ENCODE assay signal across 8 cellular contexts in the genomic region with DNA sequence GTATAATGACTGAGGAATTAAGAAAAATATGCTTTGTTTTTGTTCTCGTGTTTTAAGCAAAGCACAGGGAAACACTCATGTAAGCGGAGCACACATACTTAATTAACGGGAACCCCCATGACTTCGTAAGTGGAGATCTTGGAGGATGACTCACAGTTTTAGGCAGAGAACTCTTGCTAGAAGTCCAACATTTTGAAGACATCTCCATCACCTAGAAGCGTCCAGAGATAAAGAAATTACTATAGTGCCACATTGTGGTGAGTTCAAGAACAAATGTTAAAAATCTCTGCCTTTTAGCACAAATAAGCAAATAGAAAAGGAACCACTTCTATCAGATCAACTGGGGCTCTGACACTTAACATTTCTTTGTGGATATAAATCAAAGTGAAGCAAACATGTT.
A peak's percentile ranks its signal among the peaks of the same experiment; 100 is the strongest.
DNase-seq lines count a peak whose midpoint lies in the region; TF ChIP-seq lines count a peak whose summit lies in the region.

No MANE protein-coding gene starts in this region.

- H3K9me3 Mint-ChIP-seq in nephron progenitor cell, result peaks cover 3% of the 10 kb centered on the region

- no peak for TF ChIP-seq CTCF in GM10266 (IDR thresholded peaks at IDR 0.05; ENCODE audit: control insufficient read depth, insufficient read depth, low read depth, missing control alignments)
- no peak for TF ChIP-seq CTCF in nephron progenitor cell (IDR thresholded peaks at IDR 0.05)

- peak; percentile 27; the same call in 1 of the 2 replicates for TF ChIP-seq RAD21 in Ishikawa (IDR thresholded peaks at IDR 0.05; ENCODE audit: low read depth)

- peak overlapping the region; percentile 70 for H3K4me2 ChIP-seq in skeletal muscle satellite cell (ENCODE audit: low read length)

- no peaks in the 10 kb centered on the region for H3K36me3 ChIP-seq in skeletal muscle satellite cell (ENCODE audit: insufficient read depth, low read length)

- no peak overlapping the region for H3K27ac Mint-ChIP-seq in nephron progenitor cell

- TF ChIP-seq EP300 in Ishikawa (IDR thresholded peaks at IDR 0.05; ENCODE audit: borderline replicate concordance), result no peak

- no peak overlapping the region for H3K4me3 ChIP-seq in skeletal muscle satellite cell (ENCODE audit: low read length)

- DNase-seq in DMS 273 (lab: John Stamatoyannopoulos, UW; ENCODE audit: unreplicated experiment), result peak; percentile 14
- DNase-seq in DMS 273 treated with DMSO at 0.1 percent for 48 hours (lab: John Stamatoyannopoulos, UW), result no peak
- DNase-seq in dedifferentiated amniotic fluid mesenchymal stem cell (ENCODE audit: extremely low spot score), result peak; percentile 44
- no peak for DNase-seq in GM10266 (ENCODE audit: extremely low spot score)
- no peak for DNase-seq in nephron progenitor cell
- no peak for DNase-seq in GM19238 (ENCODE audit: insufficient read length, low spot score)

- peaks cover 5% of the 10 kb centered on the region for H3K4me1 ChIP-seq in skeletal muscle satellite cell (ENCODE audit: control insufficient read depth, insufficient read depth, low read length)

- H3K9me3 ChIP-seq in skeletal muscle satellite cell (replicated peaks; ENCODE audit: low read length), result no peaks in the 10 kb centered on the region

- H3K4me3 Mint-ChIP-seq in nephron progenitor cell, result no peak overlapping the region

- no peaks in the 10 kb centered on the region for H3K27me3 ChIP-seq in skeletal muscle satellite cell (ENCODE audit: control insufficient read depth, insufficient read depth, low read length)

- H3K9ac ChIP-seq in skeletal muscle satellite cell (ENCODE audit: low read depth, low read length), result no peak overlapping the region

- H3K27me3 Mint-ChIP-seq in nephron progenitor cell (ENCODE audit: low read depth, poor library complexity), result peaks cover 10% of the 10 kb centered on the region

- H3K36me3 Mint-ChIP-seq in nephron progenitor cell (ENCODE audit: low read depth), result no peaks in the 10 kb centered on the region

- H3K4me1 Mint-ChIP-seq in nephron progenitor cell, result peaks cover 7% of the 10 kb centered on the region

TF ChIP-seq in Ishikawa, 13 proteins besides CTCF, POLR2A, EP300 and RAD21:
- TF ChIP-seq TEAD4 (IDR thresholded peaks at IDR 0.05) (no peak), ZBTB7A (IDR thresholded peaks at IDR 0.05; ENCODE audit: low read depth) (no peak), EGR1 (IDR thresholded peaks at IDR 0.05) (no peak), REST (IDR thresholded peaks at IDR 0.05; ENCODE audit: low read depth) (no peak), CREB1 (IDR thresholded peaks at IDR 0.05; ENCODE audit: low read depth) (no peak), YY1 (IDR thresholded peaks at IDR 0.05; ENCODE audit: low read depth) (no peak), NFIC (IDR thresholded peaks at IDR 0.05) (no peak), FOXM1 (IDR thresholded peaks at IDR 0.05; ENCODE audit: borderline replicate concordance, low read depth) (no peak), USF1 (IDR thresholded peaks at IDR 0.05) (no peak)
- TF ChIP-seq, protein P1, sequence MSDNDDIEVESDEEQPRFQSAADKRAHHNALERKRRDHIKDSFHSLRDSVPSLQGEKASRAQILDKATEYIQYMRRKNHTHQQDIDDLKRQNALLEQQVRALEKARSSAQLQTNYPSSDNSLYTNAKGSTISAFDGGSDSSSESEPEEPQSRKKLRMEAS (IDR thresholded peaks at IDR 0.05), result no peak

Comparison
In these comparisons a context has a peak if more than half of its experiments do, and no peak if none do; other contexts are left out.
1. DNase-seq: peak in DMS 273 (single experiment) and dedifferentiated amniotic fluid mesenchymal stem cell (single experiment); none in DMS 273 treated with DMSO at 0.1 percent for 48 hours (single experiment), GM10266 (single experiment), nephron progenitor cell (single experiment) and GM19238 (single experiment).